Comparison of ENCODE assay signal across 1 cellular context in the genomic region with DNA sequence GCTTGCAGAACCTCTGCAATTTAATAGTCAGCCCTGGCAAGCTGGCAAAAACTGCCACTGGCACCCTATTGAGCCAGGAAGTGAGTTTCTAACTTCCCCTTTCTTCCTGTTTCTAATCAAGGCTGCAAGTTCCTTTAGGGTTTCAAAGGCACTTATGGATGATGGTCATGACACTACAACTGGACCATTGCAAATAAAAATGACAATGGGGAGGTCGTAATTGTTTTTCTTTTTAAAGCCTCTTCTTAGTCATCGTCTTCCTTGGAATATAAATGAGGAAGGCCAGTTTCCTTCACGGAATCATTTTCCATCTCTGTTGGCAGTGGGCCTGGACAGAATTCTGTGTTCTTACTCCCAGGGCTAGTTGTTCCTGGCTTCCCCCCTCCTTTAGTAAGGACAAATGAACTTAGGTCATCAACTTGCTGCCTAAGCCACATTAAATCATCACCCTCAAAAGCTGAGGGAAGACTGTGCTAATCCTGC.
TF ChIP-seq lines count a peak whose summit lies in the region.

No MANE protein-coding gene starts in this region.

TF ChIP-seq in SK-N-SH, 30 proteins besides CTCF, POLR2A, EP300 and RAD21 (continued from another document):
- TF ChIP-seq FOSL2 (IDR thresholded peaks at IDR 0.05; ENCODE audit: borderline replicate concordance, low read depth) (peak; percentile 66), FOXJ3 (CRISPR knock-in tag; IDR thresholded peaks at IDR 0.05) (no peak), JUND (IDR thresholded peaks at IDR 0.05) (peak; percentile 80), MEF2A (IDR thresholded peaks at IDR 0.05; ENCODE audit: borderline replicate concordance, low read depth) (peak; percentile 67; the same call in 1 of the 2 replicates), RXRA (IDR thresholded peaks at IDR 0.05; ENCODE audit: borderline replicate concordance, low read depth) (peak; percentile 83), FOXM1 (IDR thresholded peaks at IDR 0.05; ENCODE audit: low read depth) (peak; percentile 54; the same call in 1 of the 2 replicates), SMC3 (IDR thresholded peaks at IDR 0.05; ENCODE audit: low read depth, low read length) (no peak)
